8 cellular contexts compared by ENCODE assay signal in genomic region chr21:8464403-8465152, GRCh38.
DNase-seq lines count a peak whose midpoint lies in the region; ATAC-seq and TF ChIP-seq lines count a peak whose summit lies in the region.
"Not testable (repeated sequence)": the region's sequence is repeated elsewhere in the genome, so short reads cannot be mapped to it uniquely, and the experiment has no call there.

No MANE protein-coding gene starts in this region.

- not testable (repeated sequence) for H3K9me3 Mint-ChIP-seq in activated T-helper 17 cell treated with anti-CD3 and anti-CD28 coated beads, Interleukin-2, amount 50 U/mL, for 72 hours

- TF ChIP-seq CTCF in left lung (IDR thresholded peaks at IDR 0.05); thoracic aorta (IDR thresholded peaks at IDR 0.05): not testable (repeated sequence)

- H3K4me3 ChIP-seq in left lung, thoracic aorta: not testable (repeated sequence)

- not testable (repeated sequence) for H3K27me3 Mint-ChIP-seq in activated T-helper 17 cell treated with anti-CD3 and anti-CD28 coated beads, Interleukin-2, amount 50 U/mL, for 72 hours

- H3K4me3 Mint-ChIP-seq in activated T-helper 17 cell treated with anti-CD3 and anti-CD28 coated beads, Interleukin-2, amount 50 U/mL, for 72 hours, result not testable (repeated sequence)

- intact Hi-C loops in left lung (cut with DNase I), result not testable (repeated sequence)

- H3K4me1 Mint-ChIP-seq in activated T-helper 17 cell treated with anti-CD3 and anti-CD28 coated beads, Interleukin-2, amount 50 U/mL, for 72 hours, result not testable (repeated sequence)

- H3K27ac Mint-ChIP-seq in activated T-helper 17 cell treated with anti-CD3 and anti-CD28 coated beads, Interleukin-2, amount 50 U/mL, for 72 hours, result not testable (repeated sequence)

- H3K36me3 Mint-ChIP-seq in activated T-helper 17 cell treated with anti-CD3 and anti-CD28 coated beads, Interleukin-2, amount 50 U/mL, for 72 hours (ENCODE audit: low read depth), result not testable (repeated sequence)

- H3K4me1 ChIP-seq in left lung; thoracic aorta (ENCODE audit: control insufficient read depth in 1 of 2, low read depth in 2 of 2): not testable (repeated sequence)

- H3K27ac ChIP-seq in left lung, thoracic aorta: not testable (repeated sequence)

- not testable (repeated sequence) for H3K9me3 ChIP-seq in left lung, thoracic aorta

- ATAC-seq in GM18517 (IDR thresholded peaks at IDR 0.05; ENCODE audit: unreplicated experiment), result peak; percentile 87
- peak; percentile 90 for ATAC-seq in GM19467 (IDR thresholded peaks at IDR 0.05; ENCODE audit: unreplicated experiment)
- peak; percentile 75 for ATAC-seq in HG02623 (IDR thresholded peaks at IDR 0.05; ENCODE audit: unreplicated experiment)
- ATAC-seq in HG03066 (IDR thresholded peaks at IDR 0.05; ENCODE audit: low read depth, unreplicated experiment), result peak; percentile 54
- ATAC-seq in HG03521 (IDR thresholded peaks at IDR 0.05; ENCODE audit: unreplicated experiment), result peak; percentile 74
- ATAC-seq in activated T-helper 17 cell treated with anti-CD3 and anti-CD28 coated beads, Interleukin-2, amount 50 U/mL, for 72 hours (replicated peaks), result peak; percentile 86
- ATAC-seq in left lung, result peak; percentile 92
- ATAC-seq in thoracic aorta (ENCODE audit: insufficient number of reproducible peaks, low FRiP score, low read depth), result peak; percentile 100

- not testable (repeated sequence) for DNase-seq in left lung; thoracic aorta (ENCODE audit: low spot score)

- H3K27me3 ChIP-seq in left lung; thoracic aorta (replicated peaks; ENCODE audit: insufficient read depth): not testable (repeated sequence)

- H3K36me3 ChIP-seq in left lung, thoracic aorta: not testable (repeated sequence)
